In the genomic region with DNA sequence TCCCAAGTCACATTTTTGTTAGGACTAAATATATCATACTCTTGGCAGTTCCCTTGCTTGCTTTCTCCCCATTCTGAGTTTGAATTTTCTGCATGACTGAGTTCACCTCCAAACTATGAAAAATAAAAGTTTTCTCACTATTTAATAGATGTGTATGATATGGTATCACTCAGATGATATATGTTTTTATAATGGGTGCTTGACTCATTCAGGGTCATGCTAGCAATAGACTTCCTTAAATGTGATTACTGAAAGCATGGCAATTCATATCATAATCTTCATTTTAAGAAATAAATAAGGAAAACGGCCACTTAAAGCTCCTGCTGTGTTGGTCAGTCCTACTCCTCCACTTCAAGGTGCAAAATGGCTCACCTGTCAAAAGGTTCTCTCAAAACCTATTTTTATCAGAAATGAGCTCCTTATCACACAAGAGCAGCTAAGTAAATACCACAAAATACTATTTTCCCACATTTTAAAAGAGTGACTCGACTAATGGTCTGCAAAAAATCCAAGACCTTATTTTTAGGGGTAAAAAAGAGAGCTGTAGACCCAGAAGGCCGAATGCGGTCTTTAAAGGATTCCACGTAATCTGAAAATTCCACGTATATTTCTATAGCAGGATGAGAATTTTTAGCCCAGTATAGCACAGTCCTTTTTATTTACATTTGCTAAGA, we compare ENCODE assay signal across 7 cellular contexts. TPM values are rescaled to one million over a fixed set of nuclear protein-coding genes. Genes with fewer than 3 reads are reported as not detected.
DNase-seq lines count a peak whose midpoint lies in the region; ATAC-seq and TF ChIP-seq lines count a peak whose summit lies in the region.

No MANE protein-coding gene starts in this region.

- H3K9me3 ChIP-seq in HCT116 (ENCODE audit: control insufficient read depth in 1 of 2, insufficient read depth in 1 of 2, low read depth in 1 of 2, low read length in 2 of 2) (no peaks in the 10 kb centered on the region), SJCRH30 (replicated peaks) (no peaks in the 10 kb centered on the region), fibroblast of lung (ENCODE audit: control insufficient read depth, insufficient read depth, low read depth, low read length) (no peaks in the 10 kb centered on the region)

- RAD21 ChIA-PET in HCT116 (lab: Charles Lee; ENCODE audit: low non-redundant PET in 1 of 2, low total read pairs in 2 of 2, uncharacterized antibody in 2 of 2, unreplicated experiment in 2 of 2): interaction anchor here in 1 of 2 experiments (1.2 kb wide), 1 partner anchor 20 kb away, joined by 6 read pairs; no protein-coding TSS in a partner anchor

- peak overlapping the region; percentile 64 to 71 for H3K4me3 ChIP-seq in HCT116 (replicated peaks in 1 of 2; ENCODE audit: low read depth in 1 of 2, low read length in 2 of 2)
- H3K4me3 ChIP-seq in SJCRH30: peak overlapping the region; percentile 65
- peak overlapping the region; percentile 52 to 68 (median 64) for H3K4me3 ChIP-seq in fibroblast of lung (replicated peaks in 1 of 4; ENCODE audit: control extremely low read depth in 1 of 4, insufficient read depth in 1 of 4, low read depth in 3 of 4, low read length in 4 of 4)
- H3K4me3 ChIP-seq in skin epidermis: peak overlapping the region; percentile 53 to 86 (median 66)

- no peaks in the 10 kb centered on the region for H3K36me3 ChIP-seq in HCT116 (ENCODE audit: control insufficient read depth in 1 of 2, insufficient read depth in 2 of 2, low read length in 2 of 2)
- H3K36me3 ChIP-seq in SJCRH30: no peaks in the 10 kb centered on the region
- no peaks in the 10 kb centered on the region for H3K36me3 ChIP-seq in fibroblast of lung (ENCODE audit: control insufficient read depth, insufficient read depth, low read length)

- H3K27me3 ChIP-seq in HCT116 (ENCODE audit: insufficient read depth, low read length) (no peaks in the 10 kb centered on the region), SJCRH30 (no peaks in the 10 kb centered on the region), fibroblast of lung (ENCODE audit: control insufficient read depth, insufficient read depth, low read length) (no peaks in the 10 kb centered on the region)

- POLR2A ChIA-PET in HCT116 (lab: Charles Lee): interaction anchor here (1.1 to 2.2 kb wide), 9 partner anchors 11 to 240 kb away, joined by 3 to 18 read pairs (median 10); a partner anchor contains a TSS

- no peak for DNase-seq in HCT116 (ENCODE audit: low read depth, low spot score)
- DNase-seq in SJCRH30: no peak
- peak in 1 of 2 donors; percentile 68 for DNase-seq in fibroblast of lung (ENCODE audit: low read depth in 2 of 2)
- DNase-seq in NCI-H2227 treated with DMSO at 0.1 percent for 48 hours (lab: John Stamatoyannopoulos, UW): no peak

- no peak for TF ChIP-seq POLR2A in HCT116 (IDR thresholded peaks at IDR 0.05; ENCODE audit: borderline replicate concordance, extremely low read depth, insufficient read depth, insufficient read length)

- H3K4me2 ChIP-seq in HCT116 (ENCODE audit: low read length) (peak overlapping the region; percentile 89), fibroblast of lung (ENCODE audit: extremely low read depth, insufficient read depth, low read length) (peak overlapping the region; percentile 93)

- no peak overlapping the region for H2AFZ ChIP-seq in HCT116 (ENCODE audit: low read depth, low read length, poor library complexity, severe bottlenecking)
- no peak overlapping the region for H2AFZ ChIP-seq in fibroblast of lung (ENCODE audit: low read length)

- H4K20me1 ChIP-seq in HCT116 (ENCODE audit: insufficient read depth) (no peaks in the 10 kb centered on the region), fibroblast of lung (ENCODE audit: control insufficient read depth, extremely low read depth, insufficient read depth, low read length) (no peaks in the 10 kb centered on the region)

- TF ChIP-seq CTCF in HCT116 (IDR thresholded peaks at IDR 0.05 in 2 of 3, conservative IDR thresholded peaks at IDR 0.05 in 1 of 3; ENCODE audit: borderline replicate concordance in 1 of 3, insufficient read depth in 1 of 3, low read depth in 2 of 3, low read length in 2 of 3) (no peak), fibroblast of lung (conservative IDR thresholded peaks at IDR 0.05 in 1 of 2, IDR thresholded peaks at IDR 0.05 in 1 of 2; ENCODE audit: low read depth in 1 of 2, low read length in 2 of 2) (no peak)

- H3K79me2 ChIP-seq in HCT116 (ENCODE audit: insufficient read depth, low read length) (no peaks in the 10 kb centered on the region), fibroblast of lung (ENCODE audit: control insufficient read depth, insufficient read depth, low read length) (no peaks in the 10 kb centered on the region)

- H3K4me1 ChIP-seq in HCT116 (ENCODE audit: control insufficient read depth in 1 of 2, insufficient read depth in 2 of 2, low read length in 2 of 2) (peaks cover 23 to 60% of the 10 kb centered on the region in 2 experiments), SJCRH30 (peaks cover 12% of the 10 kb centered on the region; the same call in 1 of the 2 replicates), fibroblast of lung (ENCODE audit: control insufficient read depth, extremely low read depth, insufficient read depth, low read length) (peaks cover 6% of the 10 kb centered on the region)

- no TSS peak for BruUV-seq in HCT116 (replicated peaks; lab: Mats Ljungman, UMichigan)

- H3K9ac ChIP-seq in HCT116 (ENCODE audit: low read length): peak overlapping the region; percentile 83
- no peak overlapping the region for H3K9ac ChIP-seq in fibroblast of lung (ENCODE audit: insufficient read depth, low read length)

- TF ChIP-seq RAD21 in HCT116 (IDR thresholded peaks at IDR 0.05; ENCODE audit: low read depth): no peak

- peak overlapping the region; percentile 97 for H3K27ac ChIP-seq in HCT116 (ENCODE audit: low read depth, low read length)
- peak overlapping the region; percentile 75 for H3K27ac ChIP-seq in SJCRH30
- peak overlapping the region; percentile 84 for H3K27ac ChIP-seq in fibroblast of lung (ENCODE audit: insufficient read depth, low read length)
- H3K27ac ChIP-seq in skin epidermis: peak overlapping the region in 17 of 21 experiments; percentile 74 to 99 (median 95)

- intact Hi-C loops in HCT116 (cut with micrococcal nuclease): loop anchor here (5.0 kb wide), 1 partner anchor 51 kb away; a partner anchor contains a TSS

- ATAC-seq in HCT116: no peak
- no peak for ATAC-seq in GM21576 (IDR thresholded peaks at IDR 0.05; ENCODE audit: unreplicated experiment)
- no peak for ATAC-seq in GM21723 (IDR thresholded peaks at IDR 0.05; ENCODE audit: unreplicated experiment)

- CTCF ChIA-PET in HCT116 (lab: Charles Lee): interaction anchor here (0.6 to 3.6 kb wide), 8 partner anchors 11 to 293 kb away, joined by 3 to 52 read pairs (median 10); no protein-coding TSS in a partner anchor

- no peaks in the 10 kb centered on the region for H3K9me2 ChIP-seq in HCT116 (ENCODE audit: insufficient read depth)

TF ChIP-seq in HCT116, 20 proteins besides CTCF, POLR2A, EP300 and RAD21:
- no peak for TF ChIP-seq CEBPB (IDR thresholded peaks at IDR 0.05; ENCODE audit: low read depth)

RNA-seq across cellular contexts. Expression of a gene that starts 3.9 kb away (rescaled TPM):
- total RNA-seq in HCT116 (2021; ENCODE audit: unreplicated experiment) (13.7 TPM), fibroblast of lung (10.5 and 13.0 TPM in 2 replicates)
- 15.6 and 16.8 TPM in 2 replicates for polyA plus RNA-seq in HCT116 (2012)
- total RNA-seq in SJCRH30 (2014; rRNA removed; shearing (Covaris generic)): 11.9 and 13.5 TPM in 2 replicates
- 4.8 and 5.4 TPM in 2 replicates for polyA plus RNA-seq in fibroblast of lung
- 3.8 and 4.5 TPM in 2 replicates for polyA plus RNA-seq in fibroblast of lung (2012)
- polyA minus RNA-seq in fibroblast of lung (ENCODE audit: low replicate concordance): 3.7 and 19.9 TPM in 2 replicates

RNA-seq across cellular contexts. Expression of a gene that starts 23.6 kb away (rescaled TPM):
- total RNA-seq in HCT116 (2021; ENCODE audit: unreplicated experiment) (39.7 TPM), fibroblast of lung (57.0 and 84.9 TPM in 2 replicates)
- 25.0 and 33.9 TPM in 2 replicates for polyA plus RNA-seq in HCT116 (2012)
- 41.1 and 47.3 TPM in 2 replicates for total RNA-seq in SJCRH30 (2014; rRNA removed; shearing (Covaris generic))
- 26.1 and 41.3 TPM in 2 replicates for polyA plus RNA-seq in fibroblast of lung
- 27.2 and 39.8 TPM in 2 replicates for polyA plus RNA-seq in fibroblast of lung (2012)
- polyA minus RNA-seq in fibroblast of lung (ENCODE audit: low replicate concordance): 100 and 151 TPM in 2 replicates

RNA-seq across cellular contexts. Expression of a gene that starts 28.7 kb away (rescaled TPM):
- total RNA-seq in HCT116 (2021; ENCODE audit: unreplicated experiment) (212 TPM), fibroblast of lung (166 and 204 TPM in 2 replicates)
- polyA plus RNA-seq in HCT116 (2012): 222 and 232 TPM in 2 replicates
- 224 and 242 TPM in 2 replicates for total RNA-seq in SJCRH30 (2014; rRNA removed; shearing (Covaris generic))
- polyA plus RNA-seq in fibroblast of lung: 237 and 276 TPM in 2 replicates
- polyA plus RNA-seq in fibroblast of lung (2012): 213 and 248 TPM in 2 replicates
- polyA minus RNA-seq in fibroblast of lung (ENCODE audit: low replicate concordance): 184 and 186 TPM in 2 replicates

RNA-seq across cellular contexts. Expression of a gene that starts 36.0 kb away (rescaled TPM):
- total RNA-seq in HCT116 (2021; ENCODE audit: unreplicated experiment) (not detected), fibroblast of lung (under 0.01 TPM in 1 of 2 replicates, not detected in the other)
- not detected in 2 replicates for polyA plus RNA-seq in HCT116 (2012)
- not detected in 2 replicates for total RNA-seq in SJCRH30 (2014; rRNA removed; shearing (Covaris generic))
- not detected in 2 replicates for polyA plus RNA-seq in fibroblast of lung
- polyA plus RNA-seq in fibroblast of lung (2012): not detected in 2 replicates
- polyA minus RNA-seq in fibroblast of lung (ENCODE audit: low replicate concordance): not detected in 2 replicates

RNA-seq across cellular contexts. Expression of a gene that starts 49.1 kb away (rescaled TPM):
- total RNA-seq in HCT116 (2021; ENCODE audit: unreplicated experiment) (48.7 TPM), fibroblast of lung (47.9 and 53.9 TPM in 2 replicates)
- polyA plus RNA-seq in HCT116 (2012): 45.1 and 57.4 TPM in 2 replicates
- 42.9 and 44.5 TPM in 2 replicates for total RNA-seq in SJCRH30 (2014; rRNA removed; shearing (Covaris generic))
- 21.9 and 25.8 TPM in 2 replicates for polyA plus RNA-seq in fibroblast of lung
- polyA plus RNA-seq in fibroblast of lung (2012): 19.7 and 25.0 TPM in 2 replicates
- 5.9 and 17.1 TPM in 2 replicates for polyA minus RNA-seq in fibroblast of lung (ENCODE audit: low replicate concordance)
